9 cellular contexts compared by ENCODE assay signal in genomic region chr12:104459556-104459909, GRCh38. TPM values are rescaled to one million over a fixed set of nuclear protein-coding genes. Genes with fewer than 3 reads are reported as not detected.
DNase-seq lines count a peak whose midpoint lies in the region; ATAC-seq and TF ChIP-seq lines count a peak whose summit lies in the region.
"Had no signal": no experiment of that assay in that cellular context is flagged by ENCODE, and none has a peak within 500 bp of the region (broad histone marks: within the 10 kb centered on the region; RNA-seq: fewer than 3 reads in every experiment).

No MANE protein-coding gene starts in this region.

- H3K9me3 Mint-ChIP-seq in activated T-cell treated with anti-CD3 and anti-CD28 coated beads, Interleukin-2, amount 50 U/mL, for 72 hours = no peaks in the 10 kb centered on the region

- no peak for ATAC-seq in activated T-cell treated with anti-CD3 and anti-CD28 coated beads, Interleukin-2, amount 50 U/mL, for 72 hours (replicated peaks in 1 of 2)
- no peak for ATAC-seq in left lung

- TF ChIP-seq CTCF in adrenal gland (IDR thresholded peaks at IDR 0.05) (no peak), left lung (IDR thresholded peaks at IDR 0.05) (no peak), thyroid gland (IDR thresholded peaks at IDR 0.05) (no peak)

- peaks cover 69% of the 10 kb centered on the region for H3K4me1 Mint-ChIP-seq in activated T-cell treated with anti-CD3 and anti-CD28 coated beads, Interleukin-2, amount 50 U/mL, for 72 hours (ENCODE audit: low read depth)

- H3K36me3 ChIP-seq in adrenal gland (replicated peaks in 1 of 2) = no peaks in the 10 kb centered on the region
- H3K36me3 ChIP-seq in left lung = no peaks in the 10 kb centered on the region
- no peaks in the 10 kb centered on the region for H3K36me3 ChIP-seq in thyroid gland

- peak overlapping the region in 1 of 4 donors; percentile 89 for H3K4me3 ChIP-seq in adrenal gland
- peak overlapping the region; percentile 83 to 100 for H3K4me3 ChIP-seq in left lung
- H3K4me3 ChIP-seq in thyroid gland (replicated peaks in 1 of 3) = peak overlapping the region in 1 of 3 donors; percentile 76

- H3K4me1 ChIP-seq in adrenal gland (replicated peaks in 1 of 2) = peaks cover 4 to 57% of the 10 kb centered on the region in 2 donors
- H3K4me1 ChIP-seq in left lung = peaks cover 10 to 71% of the 10 kb centered on the region in 2 donors
- peaks cover 18 to 31% of the 10 kb centered on the region in 2 donors for H3K4me1 ChIP-seq in thyroid gland

- TF ChIP-seq POLR2A in adrenal gland (IDR thresholded peaks at IDR 0.05) = no peak
- no peak for TF ChIP-seq POLR2A in thyroid gland (IDR thresholded peaks at IDR 0.05)

- no peak for DNase-seq in activated T-cell treated with anti-CD3 and anti-CD28 coated beads, Interleukin-2, amount 50 U/mL, for 72 hours
- DNase-seq in activated T-cell treated with anti-CD3 and anti-CD28 coated beads for 4 hours (no peak), adrenal gland (no peak), left lung (no peak), thyroid gland (no peak), globus pallidus (ENCODE audit: low spot score) (no peak), NCI-H187 (lab: John Stamatoyannopoulos, UW) (no peak), NCI-H2171 (lab: John Stamatoyannopoulos, UW) (no peak)
- DNase-seq: NCI-H1048 had no signal

- H3K4me3 Mint-ChIP-seq in activated T-cell treated with anti-CD3 and anti-CD28 coated beads, Interleukin-2, amount 50 U/mL, for 72 hours = peak overlapping the region; percentile 96 to 99

- WGBS in adrenal gland, 4 donors = 57 to 67% (median 62%) methylated on average over 1 of the region's 1 CpG
- 80 to 88% methylated on average over 1 of the region's 1 CpG for WGBS in thyroid gland, 2 donors

- H3K27ac ChIP-seq in adrenal gland (peak overlapping the region in 3 of 5 donors; percentile 75 to 92 (median 82)), left lung (peak overlapping the region; percentile 83 to 90), thyroid gland (peak overlapping the region in 2 of 3 donors; percentile 69 to 85)

- H3K36me3 Mint-ChIP-seq in activated T-cell treated with anti-CD3 and anti-CD28 coated beads, Interleukin-2, amount 50 U/mL, for 72 hours (ENCODE audit: insufficient read depth in 2 of 2) = peaks cover 6 to 12% of the 10 kb centered on the region in 2 donors

- intact Hi-C loops in adrenal gland (cut with DNase I) (loop anchor here in 1 of 2 donors (5.0 kb wide), 2 partner anchors 63 to 77 kb away; no protein-coding TSS in a partner anchor), left lung (cut with DNase I) (no loop called here), thyroid gland (cut with DNase I) (no loop called here)

- H3K27me3 Mint-ChIP-seq in activated T-cell treated with anti-CD3 and anti-CD28 coated beads, Interleukin-2, amount 50 U/mL, for 72 hours (ENCODE audit: low read depth) = no peaks in the 10 kb centered on the region

- H3K9me3 ChIP-seq in adrenal gland (replicated peaks in 1 of 3) = no peaks in the 10 kb centered on the region
- no peaks in the 10 kb centered on the region for H3K9me3 ChIP-seq in left lung
- H3K9me3 ChIP-seq in thyroid gland = no peaks in the 10 kb centered on the region

- peak overlapping the region; percentile 97 for H3K27ac Mint-ChIP-seq in activated T-cell treated with anti-CD3 and anti-CD28 coated beads, Interleukin-2, amount 50 U/mL, for 72 hours

- H3K27me3 ChIP-seq in adrenal gland = no peaks in the 10 kb centered on the region
- H3K27me3 ChIP-seq in left lung = no peaks in the 10 kb centered on the region
- H3K27me3 ChIP-seq in thyroid gland = no peaks in the 10 kb centered on the region

RNA-seq across cellular contexts. Expression of gene CHST11, which starts 2.8 kb away (rescaled TPM):
- total RNA-seq in activated T-cell treated with anti-CD3 and anti-CD28 coated beads, Interleukin-2, amount 50 U/mL, for 72 hours = 10 to 100 TPM; 47.2 to 57.7 TPM
- total RNA-seq in adrenal gland = 10 to 100 TPM; 26.2 to 95.1 (median 38.3) TPM
- 10 to 100 TPM in 1 of 3 donors, 1 to 10 TPM in 2; 6.2 to 17.8 (median 7.6) TPM for polyA plus RNA-seq in adrenal gland
- 10 to 100 TPM; 39.3 to 56.9 TPM for total RNA-seq in left lung
- total RNA-seq in thyroid gland = 10 to 100 TPM in 1 of 4 donors, 1 to 10 TPM in 3; 6.9 to 11.6 (median 8.0) TPM
